Comparison of ENCODE assay signal across 8 cellular contexts in genomic region chr5:99104538-99105132, GRCh38.
DNase-seq lines count a peak whose midpoint lies in the region; ATAC-seq and TF ChIP-seq lines count a peak whose summit lies in the region.

No MANE protein-coding gene starts in this region.

- ATAC-seq in HG03378 (IDR thresholded peaks at IDR 0.05; ENCODE audit: unreplicated experiment) (peak; percentile 45), GM19023 (IDR thresholded peaks at IDR 0.05; ENCODE audit: unreplicated experiment) (no peak), GM19035 (IDR thresholded peaks at IDR 0.05; ENCODE audit: unreplicated experiment) (no peak)

- H3K4me1 Mint-ChIP-seq in nephron progenitor cell = peaks cover 26% of the 10 kb centered on the region

- DNase-seq in DMS53 (lab: John Stamatoyannopoulos, UW) (peak; percentile 74), NOMO-1 treated with dmso at 0.1 percent for 144 hours (lab: John Stamatoyannopoulos, UW; ENCODE audit: unreplicated experiment) (peak; percentile 20), dermis microvascular lymphatic vessel endothelial cell (ENCODE audit: low read depth in 2 of 2) (peak; percentile 7 to 41), nephron progenitor cell (no peak), NCI-H128 (lab: John Stamatoyannopoulos, UW; ENCODE audit: unreplicated experiment) (no peak)

- H3K27me3 Mint-ChIP-seq in nephron progenitor cell (ENCODE audit: low read depth, poor library complexity) = no peaks in the 10 kb centered on the region

- H3K9me3 Mint-ChIP-seq in nephron progenitor cell = no peaks in the 10 kb centered on the region

- no peak overlapping the region for H3K4me3 Mint-ChIP-seq in nephron progenitor cell

- H3K27ac Mint-ChIP-seq in nephron progenitor cell = no peak overlapping the region

- H3K36me3 Mint-ChIP-seq in nephron progenitor cell (ENCODE audit: low read depth) = no peaks in the 10 kb centered on the region

- TF ChIP-seq CTCF in nephron progenitor cell (IDR thresholded peaks at IDR 0.05) = peak; percentile 68

Comparison
In these comparisons a context has a peak if more than half of its experiments do, and no peak if none do; other contexts are left out.
1. DNase-seq: peak in DMS53 (single experiment), NOMO-1 treated with dmso at 0.1 percent for 144 hours (single experiment) and dermis microvascular lymphatic vessel endothelial cell (2 of 2); none in nephron progenitor cell (single experiment) and NCI-H128 (single experiment).